ENCODE assay signal across 8 cellular contexts in the genomic region with DNA sequence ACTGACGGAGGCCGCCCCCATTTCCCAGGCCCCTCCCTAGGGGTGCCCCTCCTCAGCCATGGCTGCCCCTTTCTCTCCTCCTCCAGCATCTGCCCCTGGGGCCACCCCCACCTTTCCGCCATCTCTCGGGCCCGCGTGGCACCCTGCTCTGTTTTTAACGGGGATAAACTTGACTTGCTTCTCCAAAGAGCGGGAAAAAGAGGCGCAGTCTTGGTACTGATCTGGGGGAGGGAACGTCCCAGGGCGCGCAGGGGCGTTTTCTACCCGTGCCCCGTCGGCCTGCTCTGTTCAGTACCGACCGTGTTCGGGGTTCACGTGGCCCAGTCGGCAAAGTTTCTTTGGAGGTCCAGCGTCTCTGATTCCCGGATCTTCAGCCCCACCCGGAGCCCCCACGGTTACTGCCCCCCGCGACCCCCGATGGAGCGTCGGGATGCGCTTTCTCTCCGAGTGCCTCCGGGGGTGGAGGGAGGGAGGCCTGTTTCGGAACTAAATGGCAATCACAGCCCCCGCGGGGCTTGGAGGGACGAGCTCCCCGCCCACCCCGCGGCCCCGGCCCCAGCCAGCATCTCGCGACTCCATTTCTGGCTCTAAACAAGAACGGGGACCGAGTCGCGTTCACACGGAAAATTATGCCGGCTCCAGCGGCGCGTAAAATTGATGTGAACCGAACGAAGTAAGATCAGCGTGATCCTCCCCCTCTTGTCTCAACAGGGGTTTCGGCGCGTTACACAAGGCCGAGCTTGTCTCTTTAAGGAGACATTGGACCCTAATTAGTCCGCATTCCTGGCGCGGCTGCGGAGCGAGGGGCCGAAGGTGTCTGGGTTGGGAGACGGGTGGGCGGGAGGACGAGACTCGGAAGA. TPM values are rescaled to one million over a fixed set of nuclear protein-coding genes. Genes with fewer than 3 reads are reported as not detected.
DNase-seq lines count a peak whose midpoint lies in the region; ATAC-seq and TF ChIP-seq lines count a peak whose summit lies in the region.

No MANE protein-coding gene starts in this region.

- CTCF ChIA-PET in activated naive CD4-positive, alpha-beta T cell treated with anti-CD3 and anti-CD28 coated beads, Interleukin-2, amount 10 ng/mL, durations not matched to agents 7 days and 5 days (lab: Charles Lee) = interaction anchor here (1.0 kb wide), 1 partner anchor 14 kb away, joined by 4 read pairs; no protein-coding TSS in a partner anchor

- peak overlapping the region; percentile 70 for H3K4me3 ChIP-seq in OCI-LY1 (ENCODE audit: low read depth, low read length, poor library complexity, severe bottlenecking)
- peak overlapping the region; percentile 87 for H3K4me3 ChIP-seq in cardiac muscle cell

- H3K9ac ChIP-seq in OCI-LY1 (ENCODE audit: low read length) = peak overlapping the region; percentile 73

- H3K27ac ChIP-seq in OCI-LY1 (ENCODE audit: low read depth, low read length, poor library complexity, severe bottlenecking) = peak overlapping the region; percentile 60
- H3K27ac ChIP-seq in cardiac muscle cell = peak overlapping the region; percentile 73

- H3K9me2 ChIP-seq in OCI-LY1 (ENCODE audit: low read depth, low read length) = no peaks in the 10 kb centered on the region

- peak overlapping the region; percentile 92 for H3K4me2 ChIP-seq in OCI-LY1 (ENCODE audit: low read length)

- H3K9me3 ChIP-seq in OCI-LY1 (ENCODE audit: low read length) = 0 out of 2 replicates have a peak, but pooled peaks cover 5% of the 10 kb centered on the region
- H3K9me3 ChIP-seq in cardiac muscle cell (ENCODE audit: low read depth) = no peaks in the 10 kb centered on the region

- intact Hi-C loops in posterior cingulate gyrus (cut with DNase I) = loop anchor here (5.0 kb wide), 1 partner anchor 93 kb away; no protein-coding TSS in a partner anchor

- no peak for TF ChIP-seq CTCF in OCI-LY1 (IDR thresholded peaks at IDR 0.05; ENCODE audit: low read length)
- no peak for TF ChIP-seq CTCF in cardiac muscle cell (IDR thresholded peaks at IDR 0.05; ENCODE audit: low read depth, low read length)

- H3K36me3 ChIP-seq in OCI-LY1 (ENCODE audit: insufficient read depth, low read length) (peaks cover 8% of the 10 kb centered on the region), cardiac muscle cell (no peaks in the 10 kb centered on the region)

- peaks cover 4% of the 10 kb centered on the region; the same call in 1 of the 2 replicates for H3F3A ChIP-seq in OCI-LY1 (ENCODE audit: insufficient read depth, low read length)

- peak overlapping the region; percentile 97 for H2AFZ ChIP-seq in OCI-LY1 (ENCODE audit: low read length)

- H3K9me3 Mint-ChIP-seq in activated naive CD4-positive, alpha-beta T cell treated with anti-CD3 and anti-CD28 coated beads, Interleukin-2, amount 10 ng/mL, durations not matched to agents 7 days and 5 days = no peaks in the 10 kb centered on the region

- H4K20me1 ChIP-seq in OCI-LY1 (ENCODE audit: insufficient read depth, low read length) = no peaks in the 10 kb centered on the region

- H3K79me2 ChIP-seq in OCI-LY1 (ENCODE audit: insufficient read depth, low read length) = peaks cover 14% of the 10 kb centered on the region; the same call in 1 of the 2 replicates

- H3K4me1 ChIP-seq in OCI-LY1 (ENCODE audit: insufficient read depth, low read length, severe bottlenecking) (peaks cover 36% of the 10 kb centered on the region), cardiac muscle cell (ENCODE audit: low read depth) (no peaks in the 10 kb centered on the region)

- peaks cover 18% of the 10 kb centered on the region for H3K36me3 Mint-ChIP-seq in activated naive CD4-positive, alpha-beta T cell treated with anti-CD3 and anti-CD28 coated beads, Interleukin-2, amount 10 ng/mL, durations not matched to agents 7 days and 5 days

- H3K27me3 ChIP-seq in OCI-LY1 (ENCODE audit: insufficient read depth, low read length) = no peaks in the 10 kb centered on the region; the same call in 1 of the 2 replicates
- peaks cover 9% of the 10 kb centered on the region for H3K27me3 ChIP-seq in cardiac muscle cell

- H3K27ac Mint-ChIP-seq in activated naive CD4-positive, alpha-beta T cell treated with anti-CD3 and anti-CD28 coated beads, Interleukin-2, amount 10 ng/mL, durations not matched to agents 7 days and 5 days = no peak overlapping the region

- DNase-seq in DMS 273 (lab: John Stamatoyannopoulos, UW; ENCODE audit: unreplicated experiment) (peak; percentile 93), DMS 273 treated with DMSO at 0.1 percent for 48 hours (lab: John Stamatoyannopoulos, UW) (no peak), cardiac muscle cell (ENCODE audit: low read depth in 1 of 2, low spot score in 1 of 2) (peak; percentile 59 to 62), posterior cingulate gyrus (peak; percentile 19 to 91 (median 44)), MV-4-11 (lab: John Stamatoyannopoulos, UW) (no peak)
- peak; percentile 54 for DNase-seq in activated naive CD4-positive, alpha-beta T cell treated with anti-CD3 and anti-CD28 coated beads, Interleukin-2, amount 10 ng/mL, durations not matched to agents 7 days and 5 days

- peaks cover 22% of the 10 kb centered on the region for H3K27me3 Mint-ChIP-seq in activated naive CD4-positive, alpha-beta T cell treated with anti-CD3 and anti-CD28 coated beads, Interleukin-2, amount 10 ng/mL, durations not matched to agents 7 days and 5 days

- no peak overlapping the region for H3K4me3 Mint-ChIP-seq in activated naive CD4-positive, alpha-beta T cell treated with anti-CD3 and anti-CD28 coated beads, Interleukin-2, amount 10 ng/mL, durations not matched to agents 7 days and 5 days

- no peak for ATAC-seq in GM18867 (IDR thresholded peaks at IDR 0.05; ENCODE audit: unreplicated experiment)

- H3K4me1 Mint-ChIP-seq in activated naive CD4-positive, alpha-beta T cell treated with anti-CD3 and anti-CD28 coated beads, Interleukin-2, amount 10 ng/mL, durations not matched to agents 7 days and 5 days = peaks cover 27% of the 10 kb centered on the region

RNA-seq across cellular contexts. Expression of a gene that starts 1.1 kb away (rescaled TPM):
- 11.2 and 11.9 TPM in 2 replicates for total RNA-seq in cardiac muscle cell
- polyA plus RNA-seq in cardiac muscle cell = 9.1 and 15.4 TPM in 2 replicates

Comparison
In these comparisons a context has a peak if more than half of its experiments do, and no peak if none do; other contexts are left out.
1. DNase-seq: peak in DMS 273 (single experiment), activated naive CD4-positive, alpha-beta T cell treated with anti-CD3 and anti-CD28 coated beads, Interleukin-2, amount 10 ng/mL, durations not matched to agents 7 days and 5 days (single experiment), cardiac muscle cell (2 of 2) and posterior cingulate gyrus (10 of 10); none in DMS 273 treated with DMSO at 0.1 percent for 48 hours (single experiment) and MV-4-11 (single experiment).